ENCODE assay signal across 7 cellular contexts in genomic region chr2:237590272-237591020, GRCh38. TPM values are rescaled to one million over a fixed set of nuclear protein-coding genes. Genes with fewer than 3 reads are reported as not detected.
A peak's percentile ranks its signal among the peaks of the same experiment; 100 is the strongest.
DNase-seq lines count a peak whose midpoint lies in the region; ATAC-seq and TF ChIP-seq lines count a peak whose summit lies in the region.

Gene RAB17 (minus strand): TSS chr2:237590734. CDS start chr2:237586154, 4,580 bp downstream.

- H3K4me1 Mint-ChIP-seq in activated CD8-positive, alpha-beta T cell treated with anti-CD3 and anti-CD28 coated beads, Interleukin-2, amount 10 ng/mL, durations not matched to agents 7 days and 5 days (ENCODE audit: low read depth) = peaks cover 18% of the 10 kb centered on the region

- no peaks in the 10 kb centered on the region for H3K36me3 Mint-ChIP-seq in activated CD8-positive, alpha-beta T cell treated with anti-CD3 and anti-CD28 coated beads, Interleukin-2, amount 10 ng/mL, durations not matched to agents 7 days and 5 days (ENCODE audit: low read depth)

- CTCF ChIA-PET in activated CD8-positive, alpha-beta T cell treated with anti-CD3 and anti-CD28 coated beads, Interleukin-2, amount 10 ng/mL, durations not matched to agents 7 days and 5 days (lab: Charles Lee) = interaction anchor here (1.1 to 2.3 kb wide), 2 partner anchors 9 to 78 kb away, joined by 3 to 6 read pairs; no protein-coding TSS in a partner anchor

- peak within 1 kb of the TSS; percentile 56 for H3K27ac Mint-ChIP-seq in activated CD8-positive, alpha-beta T cell treated with anti-CD3 and anti-CD28 coated beads, Interleukin-2, amount 10 ng/mL, durations not matched to agents 7 days and 5 days

- H3K27ac ChIP-seq in HUES6 (ENCODE audit: low read depth, low read length) (peak within 1 kb of the TSS; percentile 67), iPS-20b (ENCODE audit: low read length) (no peak within 1 kb of the TSS), thoracic aorta (peak within 1 kb of the TSS; percentile 10 to 45)

- H3K9ac ChIP-seq in HUES6 (ENCODE audit: low read length) (peak within 1 kb of the TSS; percentile 86), iPS-20b (ENCODE audit: low read depth, low read length) (peak within 1 kb of the TSS; percentile 22; the same call in 1 of the 2 replicates)

- POLR2A ChIA-PET in activated CD8-positive, alpha-beta T cell treated with anti-CD3 and anti-CD28 coated beads, Interleukin-2, amount 10 ng/mL, durations not matched to agents 7 days and 5 days (lab: Charles Lee) = no interaction called here

- H3K4me1 ChIP-seq in HUES6 (ENCODE audit: control insufficient read depth, insufficient read depth, low read length) = peaks cover 69% of the 10 kb centered on the region
- peaks cover 41% of the 10 kb centered on the region; the same call in 1 of the 2 replicates for H3K4me1 ChIP-seq in iPS-20b (ENCODE audit: insufficient read depth, low read length)
- peaks cover 20 to 46% of the 10 kb centered on the region in 2 donors for H3K4me1 ChIP-seq in thoracic aorta (ENCODE audit: control insufficient read depth in 1 of 2, low read depth in 2 of 2)

- DNase-seq in activated CD8-positive, alpha-beta T cell treated with anti-CD3 and anti-CD28 coated beads, Interleukin-2, amount 10 ng/mL, durations not matched to agents 7 days and 5 days = no peak
- no peak for DNase-seq in thoracic aorta (ENCODE audit: low spot score)
- no peak for DNase-seq in NOMO-1 (lab: John Stamatoyannopoulos, UW; ENCODE audit: unreplicated experiment in 2 of 2)
- DNase-seq in 8988T = no peak
- no peak for DNase-seq in NCI-H187 treated with DMSO at 0.1 percent for 48 hours (lab: John Stamatoyannopoulos, UW)

- H3K27me3 ChIP-seq in HUES6 (ENCODE audit: control insufficient read depth, insufficient read depth, low read length) (no peaks in the 10 kb centered on the region), iPS-20b (ENCODE audit: insufficient read depth, low read length) (no peaks in the 10 kb centered on the region), thoracic aorta (replicated peaks; ENCODE audit: insufficient read depth) (no peaks in the 10 kb centered on the region)

- no peak within 1 kb of the TSS for H3K4me3 Mint-ChIP-seq in activated CD8-positive, alpha-beta T cell treated with anti-CD3 and anti-CD28 coated beads, Interleukin-2, amount 10 ng/mL, durations not matched to agents 7 days and 5 days

- no peaks in the 10 kb centered on the region for H3K9me3 Mint-ChIP-seq in activated CD8-positive, alpha-beta T cell treated with anti-CD3 and anti-CD28 coated beads, Interleukin-2, amount 10 ng/mL, durations not matched to agents 7 days and 5 days (ENCODE audit: insufficient read depth)

- H3K4me3 ChIP-seq in HUES6 (ENCODE audit: low read depth, low read length) (peak within 1 kb of the TSS; percentile 70), iPS-20b (ENCODE audit: low read length) (peak within 1 kb of the TSS; percentile 60), thoracic aorta (peak within 1 kb of the TSS; percentile 30)

- peaks cover 5% of the 10 kb centered on the region for H3K27me3 Mint-ChIP-seq in activated CD8-positive, alpha-beta T cell treated with anti-CD3 and anti-CD28 coated beads, Interleukin-2, amount 10 ng/mL, durations not matched to agents 7 days and 5 days (ENCODE audit: low read depth)

- H3K36me3 ChIP-seq in HUES6 (ENCODE audit: control insufficient read depth, insufficient read depth, low read length) (peaks cover 11% of the 10 kb centered on the region; the same call in 1 of the 2 replicates), iPS-20b (ENCODE audit: insufficient read depth, low read depth, low read length) (no peaks in the 10 kb centered on the region), thoracic aorta (no peaks in the 10 kb centered on the region)

- no peak for TF ChIP-seq CTCF in thoracic aorta (IDR thresholded peaks at IDR 0.05)

- H3K9me3 ChIP-seq in HUES6 (ENCODE audit: control insufficient read depth, insufficient read depth, low read depth, low read length) (no peaks in the 10 kb centered on the region), iPS-20b (ENCODE audit: insufficient read depth, low read depth, low read length) (no peaks in the 10 kb centered on the region), thoracic aorta (no peaks in the 10 kb centered on the region)

- no peak for ATAC-seq in activated CD8-positive, alpha-beta T cell treated with anti-CD3 and anti-CD28 coated beads, Interleukin-2, amount 10 ng/mL, durations not matched to agents 7 days and 5 days
- no peak for ATAC-seq in thoracic aorta (ENCODE audit: insufficient number of reproducible peaks, low FRiP score, low read depth)

RNA-seq across cellular contexts. Expression of gene RAB17, which starts in this region (rescaled TPM):
- under 1 TPM; 0.16 to 0.61 TPM for total RNA-seq in activated CD8-positive, alpha-beta T cell treated with anti-CD3 and anti-CD28 coated beads, Interleukin-2, amount 10 ng/mL, durations not matched to agents 7 days and 5 days
- 1 to 10 TPM; 6.4 to 6.5 TPM for total RNA-seq in thoracic aorta

Comparison
In these comparisons a context has a peak if more than half of its experiments do, and no peak if none do; other contexts are left out.
1. RNA of gene RAB17 (total RNA-seq): 6.4 to 6.5 TPM in thoracic aorta; 0.16 to 0.61 TPM in activated CD8-positive, alpha-beta T cell treated with anti-CD3 and anti-CD28 coated beads, Interleukin-2, amount 10 ng/mL, durations not matched to agents 7 days and 5 days; every median in the first group is over 4 times any median in the second.
2. Peak in every context shown above with its lines, with median percentiles within 50 percentile points of each other: H3K4me3 ChIP-seq.